15 cellular contexts compared by ENCODE assay signal in the genomic region with DNA sequence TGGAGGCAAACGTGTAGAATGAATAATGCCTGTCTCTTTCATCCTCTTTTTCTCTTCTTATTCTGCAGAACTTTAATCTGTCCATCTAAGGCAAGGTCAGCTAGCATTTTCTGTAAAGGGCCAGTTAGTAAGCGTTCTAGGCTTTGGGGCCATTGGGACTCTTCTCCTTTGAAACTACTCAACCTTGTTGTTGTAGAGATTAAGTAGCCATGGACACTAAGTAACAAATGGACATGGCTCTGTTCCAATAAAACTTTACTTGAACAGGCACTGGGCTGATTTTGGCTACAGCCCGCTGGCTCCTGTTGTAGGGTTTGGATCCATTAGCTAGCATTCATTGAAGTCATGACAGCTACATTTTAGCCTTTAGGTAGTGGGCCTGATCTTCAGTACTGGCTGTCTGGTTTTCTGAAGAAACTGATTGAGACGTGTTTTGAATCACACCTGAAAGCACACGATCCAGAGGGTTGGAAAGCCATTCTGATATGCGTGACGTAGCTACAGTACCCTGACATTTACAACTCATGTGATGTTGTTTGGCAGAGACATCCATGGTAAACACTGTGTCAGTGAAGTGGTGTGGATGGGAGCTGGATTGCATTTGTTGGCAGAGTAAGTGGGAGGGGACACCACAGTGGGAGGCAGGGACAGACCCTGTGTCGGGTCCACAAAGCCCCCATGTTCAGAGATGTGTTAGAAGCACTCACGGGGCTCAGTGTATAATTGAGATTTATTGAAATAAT.
DNase-seq lines count a peak whose midpoint lies in the region; ATAC-seq, FAIRE-seq and TF ChIP-seq lines count a peak whose summit lies in the region.
"Had no signal": no experiment of that assay in that cellular context is flagged by ENCODE, and none has a peak within 500 bp of the region (broad histone marks: within the 10 kb centered on the region; RNA-seq: fewer than 3 reads in every experiment).

No MANE protein-coding gene starts in this region.

- FAIRE-seq in HepG2 (lab: Jason Lieb, UNC), result no peak

- H3K79me2 ChIP-seq in HepG2 (ENCODE audit: insufficient read depth, low read length), result no peaks in the 10 kb centered on the region

- WGBS in HepG2 (ENCODE audit: low lambda C conversion rate), result 25% methylated on average over 9 of the region's 9 CpGs
- WGBS in right lobe of liver (ENCODE audit: insufficient coverage, low coverage, low lambda C conversion rate, missing lambda C conversion rate), result 61% methylated on average over 9 of the region's 9 CpGs
- no CpG with 5 or more reads among the region's 9 CpGs for WGBS in neuronal stem cell (ENCODE audit: extremely low coverage in 2 of 2, insufficient read length in 2 of 2, insufficient replicate concordance in 1 of 2), 2 donors

- H2BK15ac ChIP-seq in neuronal stem cell (ENCODE audit: low read length), result no peak overlapping the region

- in situ Hi-C loops in HepG2 (cut with HindIII; ENCODE audit: extremely low pct_ligation_motif_present, low pct_unique_long_range_greater_than_20kb), result no loop called here

- H4K20me1 ChIP-seq in HepG2 (ENCODE audit: insufficient read depth, low read length), result no peaks in the 10 kb centered on the region

- H3K27me3 ChIP-seq in HepG2 (ENCODE audit: control insufficient read depth in 1 of 2, insufficient read depth in 2 of 2, low read length in 2 of 2) (peaks cover 0 to 13% of the 10 kb centered on the region in 2 experiments; a peak in 2 of 5 replicates), right lobe of liver (no peaks in the 10 kb centered on the region), neuronal stem cell (ENCODE audit: control insufficient read depth in 3 of 3, insufficient read depth in 3 of 3, low read depth in 1 of 3, low read length in 3 of 3) (no peaks in the 10 kb centered on the region)

- H2BK12ac ChIP-seq in neuronal stem cell (ENCODE audit: low read length), result no peak overlapping the region

- TF ChIP-seq CTCF in HepG2 (CRISPR knock-in tag; IDR thresholded peaks at IDR 0.05) (no peak), right lobe of liver (IDR thresholded peaks at IDR 0.05) (no peak)

- TF ChIP-seq POLR2A in HepG2 (IDR thresholded peaks at IDR 0.05; ENCODE audit: insufficient read depth in 1 of 2, low read depth in 2 of 2, low read length in 2 of 2) (no peak), right lobe of liver (IDR thresholded peaks at IDR 0.05) (no peak)

- no peak for TF ChIP-seq RAD21 in HepG2 (CRISPR knock-in tag; IDR thresholded peaks at IDR 0.05)

- no peak for ATAC-seq in HepG2
- ATAC-seq in right lobe of liver, result no peak
- peak; percentile 8 to 40 for ATAC-seq in left cardiac atrium
- no peak for ATAC-seq in HG03460 (IDR thresholded peaks at IDR 0.05; ENCODE audit: unreplicated experiment)

- H3K36me3 ChIP-seq in HepG2 (replicated peaks in 1 of 2; ENCODE audit: control insufficient read depth in 1 of 2, insufficient read depth in 2 of 2, low read length in 2 of 2), result no peaks in the 10 kb centered on the region
- no peaks in the 10 kb centered on the region for H3K36me3 ChIP-seq in right lobe of liver
- H3K36me3 ChIP-seq in neuronal stem cell (replicated peaks in 1 of 2; ENCODE audit: control insufficient read depth in 2 of 2, insufficient read depth in 2 of 2, low read length in 2 of 2), result no peaks in the 10 kb centered on the region

- H2AK5ac ChIP-seq in neuronal stem cell (ENCODE audit: low read depth, low read length), result no peak overlapping the region

- intact Hi-C loops in HepG2 (cut with micrococcal nuclease; ENCODE audit: unreplicated experiment) (no loop called here), right lobe of liver (cut with DNase I) (no loop called here), left cardiac atrium (cut with DNase I) (no loop called here)

- POLR2A ChIA-PET in HepG2 (lab: Yijun Ruan, JAX), result no interaction called here

- no peak for DNase-seq in HepG2 (ENCODE audit: low spot score)
- no peak for DNase-seq in right lobe of liver
- DNase-seq in left cardiac atrium, result no peak
- no peak for DNase-seq in neuronal stem cell (ENCODE audit: low spot score)
- no peak for DNase-seq in UCSD-AML1 (lab: John Stamatoyannopoulos, UW; ENCODE audit: unreplicated experiment)
- DNase-seq in T-helper 1 cell, result no peak
- DNase-seq: ACHN; C1 segment of cervical spinal cord; Calu3; CD4-positive, alpha-beta T cell; DMS 273 treated with DMSO at 0.1 percent for 48 hours; H7 had no signal

- H3K4ac ChIP-seq in neuronal stem cell (ENCODE audit: low read length), result no peak overlapping the region

- H4K91ac ChIP-seq in neuronal stem cell (ENCODE audit: low read depth, low read length, poor library complexity), result no peak overlapping the region

- no peak for TF ChIP-seq EP300 in HepG2 (IDR thresholded peaks at IDR 0.05; ENCODE audit: low read depth in 2 of 2, low read length in 2 of 2)
- no peak for TF ChIP-seq EP300 in HepG2 (CRISPR knock-in tag; IDR thresholded peaks at IDR 0.05; ENCODE audit: borderline replicate concordance)

- H3K9ac ChIP-seq in HepG2 (ENCODE audit: insufficient read depth, low read depth, low read length) (no peak overlapping the region), neuronal stem cell (ENCODE audit: low read depth, low read length, poor library complexity) (no peak overlapping the region)
- H3K9ac ChIP-seq: GM23248 had no signal

- H3K4me2 ChIP-seq in HepG2 (ENCODE audit: low read depth, low read length), result no peak overlapping the region
- H3K4me2 ChIP-seq in neuronal stem cell (ENCODE audit: insufficient read depth, low read length, poor library complexity, severe bottlenecking), result no peak overlapping the region

- peak overlapping the region; percentile 9 for H3K23ac ChIP-seq in neuronal stem cell (ENCODE audit: low read depth, low read length, poor library complexity)

- no peak overlapping the region for H3K14ac ChIP-seq in neuronal stem cell (ENCODE audit: low read length)

- BruUV-seq in HepG2 (replicated peaks; lab: Mats Ljungman, UMichigan), result no TSS peak

- H3K27ac ChIP-seq in HepG2 (ENCODE audit: extremely low read length, insufficient read depth, low read length) (no peak overlapping the region), right lobe of liver (no peak overlapping the region), neuronal stem cell (replicated peaks; ENCODE audit: low read length) (no peak overlapping the region)
- H3K27ac ChIP-seq: GM23248, HL-60 had no signal

- H2BK5ac ChIP-seq in neuronal stem cell (ENCODE audit: low read length), result no peak overlapping the region

- H4K8ac ChIP-seq in neuronal stem cell (ENCODE audit: low read depth, low read length), result no peak overlapping the region

- H2BK120ac ChIP-seq in neuronal stem cell (ENCODE audit: low read depth, low read length), result no peak overlapping the region

- H3K18ac ChIP-seq in neuronal stem cell (ENCODE audit: low read length), result no peak overlapping the region

- H3K4me1 ChIP-seq in HepG2 (ENCODE audit: insufficient read depth, low read length) (no peaks in the 10 kb centered on the region), right lobe of liver (no peaks in the 10 kb centered on the region), neuronal stem cell (ENCODE audit: control insufficient read depth in 2 of 2, insufficient read depth in 1 of 2, low read depth in 1 of 2, low read length in 2 of 2) (no peaks in the 10 kb centered on the region)

- H3K4me3 ChIP-seq in HepG2 (replicated peaks in 1 of 3; ENCODE audit: insufficient read depth in 1 of 3, low read depth in 2 of 3, low read length in 3 of 3) (no peak overlapping the region), right lobe of liver (no peak overlapping the region), neuronal stem cell (ENCODE audit: low read length in 2 of 2) (no peak overlapping the region)
- H3K4me3 ChIP-seq: GM23248 had no signal

- H2AFZ ChIP-seq in HepG2 (ENCODE audit: low read length), result no peak overlapping the region
- H2AFZ ChIP-seq in neuronal stem cell (ENCODE audit: low read length), result no peak overlapping the region
- H2AFZ ChIP-seq: GM23248 had no signal

- H3K79me1 ChIP-seq in neuronal stem cell (ENCODE audit: low read depth, low read length), result no peaks in the 10 kb centered on the region

- H3K9me3 ChIP-seq in HepG2 (ENCODE audit: low read length) (no peaks in the 10 kb centered on the region), right lobe of liver (no peaks in the 10 kb centered on the region), neuronal stem cell (replicated peaks in 1 of 2; ENCODE audit: control insufficient read depth in 2 of 2, insufficient read depth in 1 of 2, low read depth in 1 of 2, low read length in 2 of 2) (no peaks in the 10 kb centered on the region)

- CTCF ChIA-PET in HepG2 (lab: Yijun Ruan, JAX; ENCODE audit: low intra/inter-chr PET ratio, low total read pairs), result no interaction called here

TF ChIP-seq in HepG2, 621 proteins besides CTCF, POLR2A, EP300 and RAD21:
- TF ChIP-seq WIZ (CRISPR knock-in tag; IDR thresholded peaks at IDR 0.05) (no peak), CREB1 (IDR thresholded peaks at IDR 0.05) (0 out of 2 replicates have a peak, but pooled peaks have one; percentile 28), CREB1 (CRISPR knock-in tag; IDR thresholded peaks at IDR 0.05) (no peak)

Comparison
In these comparisons a context has a peak if more than half of its experiments do, and no peak if none do; other contexts are left out.
1. ATAC-seq: peak in left cardiac atrium (2 of 2); none in HepG2 (single experiment), right lobe of liver (0 of 4) and HG03460 (single experiment).